Comparison of ENCODE assay signal across 8 cellular contexts in the genomic region with DNA sequence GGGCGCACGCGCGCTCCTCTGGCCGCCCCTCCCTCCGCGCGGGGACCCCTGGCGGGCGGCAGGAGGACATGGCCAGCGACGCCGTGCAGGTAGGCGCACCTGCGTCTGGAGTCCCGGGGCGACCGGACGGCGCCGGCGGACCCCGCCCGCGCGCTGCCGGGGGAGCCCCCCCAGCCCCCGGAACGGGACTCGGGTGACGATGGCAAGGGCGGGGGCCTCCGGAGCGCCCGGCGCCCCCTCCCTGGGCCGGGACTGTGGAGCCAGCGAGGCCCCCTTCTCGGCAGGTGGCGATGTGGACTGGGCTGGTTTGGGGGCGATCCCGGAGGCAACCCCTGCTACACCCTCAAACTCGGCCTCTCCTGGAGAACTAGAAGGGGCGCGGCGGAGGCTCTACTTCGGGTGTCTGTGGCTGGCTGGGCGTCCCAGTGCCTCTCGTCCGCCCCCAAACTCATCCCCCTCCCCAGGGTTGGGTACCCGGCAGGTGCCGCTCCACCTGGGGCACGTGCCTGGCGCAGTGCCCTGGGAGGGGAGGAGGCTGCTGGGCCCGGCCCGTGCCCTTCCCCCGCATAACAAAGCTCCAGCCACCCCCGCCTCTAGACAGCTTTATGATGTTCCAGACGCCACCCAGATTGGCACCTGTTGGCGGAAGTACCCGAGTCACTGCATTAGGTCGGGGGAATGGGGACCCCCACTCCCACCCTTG. TPM values are rescaled to one million over a fixed set of nuclear protein-coding genes. Genes with fewer than 3 reads are reported as not detected.
DNase-seq lines count a peak whose midpoint lies in the region; ATAC-seq and TF ChIP-seq lines count a peak whose summit lies in the region.

No MANE protein-coding gene starts in this region.

- no peaks in the 10 kb centered on the region for H3K27me3 Mint-ChIP-seq in activated CD4-positive, alpha-beta T cell treated with anti-CD3 and anti-CD28 coated beads for 36 hours

- no peaks in the 10 kb centered on the region for H3K9me3 ChIP-seq in tibial nerve

- intact Hi-C loops in activated CD4-positive, alpha-beta T cell treated with anti-CD3 and anti-CD28 coated beads for 36 hours (cut with DNase I, micrococcal nuclease), result loop anchor here (2.0 to 10.0 kb wide), 3 partner anchors 15 to 1571 kb away; a partner anchor contains a TSS

- peak in 2 of 5 experiments; percentile 11 to 30 for TF ChIP-seq CTCF in tibial nerve (IDR thresholded peaks at IDR 0.05)

- H3K36me3 ChIP-seq in tibial nerve, result peaks cover 0 to 11% (median 0%) of the 10 kb centered on the region in 3 donors

- H3K4me3 ChIP-seq in tibial nerve, result peak overlapping the region; percentile 67 to 82 (median 72)

- ATAC-seq in GM18867 (IDR thresholded peaks at IDR 0.05; ENCODE audit: unreplicated experiment) (peak; percentile 25), HG03521 (IDR thresholded peaks at IDR 0.05; ENCODE audit: unreplicated experiment) (no peak), GM19395 (IDR thresholded peaks at IDR 0.05; ENCODE audit: unreplicated experiment) (no peak)
- ATAC-seq in activated CD4-positive, alpha-beta T cell treated with anti-CD3 and anti-CD28 coated beads for 36 hours, result peak; percentile 34

- WGBS in tibial nerve, 2 donors, result 1 to 2% methylated on average over 9 to 42 of the region's 62 CpGs

- peak overlapping the region; percentile 47 to 91 (median 87) for H3K27ac ChIP-seq in tibial nerve

- no peaks in the 10 kb centered on the region for H3K27me3 ChIP-seq in tibial nerve

- H3K27ac Mint-ChIP-seq in activated CD4-positive, alpha-beta T cell treated with anti-CD3 and anti-CD28 coated beads for 36 hours, result peak overlapping the region; percentile 71

- DNase-seq in NCI-H1048 (lab: John Stamatoyannopoulos, UW) (peak; percentile 26), mucosa of gallbladder (ENCODE audit: low spot score) (peak; percentile 30), tibial nerve (ENCODE audit: low spot score in 2 of 2) (no peak)
- peak; percentile 67 for DNase-seq in activated CD4-positive, alpha-beta T cell treated with anti-CD3 and anti-CD28 coated beads for 36 hours
- DNase-seq in effector CD4-positive, alpha-beta T cell, result peak; percentile 35

- peaks cover 35% of the 10 kb centered on the region for H3K4me1 Mint-ChIP-seq in activated CD4-positive, alpha-beta T cell treated with anti-CD3 and anti-CD28 coated beads for 36 hours

- TF ChIP-seq EP300 in tibial nerve (IDR thresholded peaks at IDR 0.05), result no peak

- peak overlapping the region; percentile 63 for H3K4me3 Mint-ChIP-seq in activated CD4-positive, alpha-beta T cell treated with anti-CD3 and anti-CD28 coated beads for 36 hours

- CTCF ChIA-PET in activated CD4-positive, alpha-beta T cell treated with anti-CD3 and anti-CD28 coated beads for 36 hours (lab: Charles Lee), result interaction anchor here (0.7 to 1.5 kb wide), 4 partner anchors 51 to 1659 kb away, joined by 3 to 9 read pairs (median 3); a partner anchor contains a TSS

- TF ChIP-seq POLR2A in tibial nerve (IDR thresholded peaks at IDR 0.05), result no peak

- H3K4me1 ChIP-seq in tibial nerve, result peaks cover 0 to 51% (median 20%) of the 10 kb centered on the region in 4 donors

- H3K36me3 Mint-ChIP-seq in activated CD4-positive, alpha-beta T cell treated with anti-CD3 and anti-CD28 coated beads for 36 hours (ENCODE audit: low read depth), result peaks cover 5% of the 10 kb centered on the region

- POLR2A ChIA-PET in activated CD4-positive, alpha-beta T cell treated with anti-CD3 and anti-CD28 coated beads for 36 hours (lab: Charles Lee), result interaction anchor here (0.5 kb wide), 1 partner anchor 95 kb away, joined by 3 read pairs; no protein-coding TSS in a partner anchor

- no peaks in the 10 kb centered on the region for H3K9me3 Mint-ChIP-seq in activated CD4-positive, alpha-beta T cell treated with anti-CD3 and anti-CD28 coated beads for 36 hours (ENCODE audit: low read depth)

RNA-seq across cellular contexts. Expression of a gene that starts 0.5 kb away (rescaled TPM):
- total RNA-seq in activated CD4-positive, alpha-beta T cell treated with anti-CD3 and anti-CD28 coated beads for 36 hours, result 100 to 1,000 TPM; 173 to 176 TPM
- 136 TPM for total RNA-seq in mucosa of gallbladder
- 100 to 1,000 TPM in 2 of 4 donors, 10 to 100 TPM in 2; 73.9 to 150 (median 118) TPM for total RNA-seq in tibial nerve

RNA-seq across cellular contexts. Expression of a gene that starts 14.5 kb away (rescaled TPM):
- total RNA-seq in activated CD4-positive, alpha-beta T cell treated with anti-CD3 and anti-CD28 coated beads for 36 hours, result 100 to 1,000 TPM; 168 to 185 TPM
- 46.4 TPM for total RNA-seq in mucosa of gallbladder
- 100 to 1,000 TPM in 2 of 4 donors, 10 to 100 TPM in 2; 60.7 to 136 (median 92.6) TPM for total RNA-seq in tibial nerve

RNA-seq across cellular contexts. Expression of a gene that starts 41.5 kb away (rescaled TPM):
- under 1 TPM; 0.16 to 0.25 TPM for total RNA-seq in activated CD4-positive, alpha-beta T cell treated with anti-CD3 and anti-CD28 coated beads for 36 hours
- 1.9 TPM for total RNA-seq in mucosa of gallbladder
- total RNA-seq in tibial nerve, result 1 to 10 TPM in 3 of 4 donors, under 1 TPM in 1; 0.90 to 5.9 (median 3.5) TPM

RNA-seq across cellular contexts. Expression of a gene that starts 52.4 kb away (rescaled TPM):
- 100 to 1,000 TPM; 207 to 232 TPM for total RNA-seq in activated CD4-positive, alpha-beta T cell treated with anti-CD3 and anti-CD28 coated beads for 36 hours
- total RNA-seq in mucosa of gallbladder (48.2 TPM), tibial nerve (10 to 100 TPM; 22.0 to 40.9 (median 27.7) TPM)

Comparison
In these comparisons a context has a peak if more than half of its experiments do, and no peak if none do; other contexts are left out.
1. ATAC-seq: peak in GM18867 (single experiment) and activated CD4-positive, alpha-beta T cell treated with anti-CD3 and anti-CD28 coated beads for 36 hours (single experiment); none in HG03521 (single experiment) and GM19395 (single experiment).
2. DNase-seq: peak in NCI-H1048 (single experiment), activated CD4-positive, alpha-beta T cell treated with anti-CD3 and anti-CD28 coated beads for 36 hours (single experiment), effector CD4-positive, alpha-beta T cell (single experiment) and mucosa of gallbladder (single experiment); none in tibial nerve (0 of 2).